In genomic region chr11:133265536-133265935, GRCh38 we compare ENCODE assay signal across 33 cellular contexts.
DNase-seq lines count a peak whose midpoint lies in the region; FAIRE-seq and TF ChIP-seq lines count a peak whose summit lies in the region.
"Had no signal": no experiment of that assay in that cellular context is flagged by ENCODE, and none has a peak within 500 bp of the region (broad histone marks: within the 10 kb centered on the region; RNA-seq: fewer than 3 reads in every experiment).

No MANE protein-coding gene starts in this region.

- 59 to 75% (median 67%) methylated on average over 10 of the region's 10 CpGs for WGBS in spleen, 5 donors

- no peak for TF ChIP-seq CTCF in spleen (IDR thresholded peaks at IDR 0.05 in 8 of 11, conservative IDR thresholded peaks at IDR 0.05 in 3 of 11)

- H3K27ac ChIP-seq in caudate nucleus (ENCODE audit: low read depth, low read length) (no peak overlapping the region), spleen (no peak overlapping the region)
- H3K27ac ChIP-seq: 22Rv1; A549; BLaER1; BLaER1 treated with 17β-estradiol and CSF1 and Interleukin-3, amounts not matched to agents 10 nM and 100 nM; C4-2B had no signal

- no peaks in the 10 kb centered on the region for H3K27me3 ChIP-seq in spleen (replicated peaks in 1 of 7)
- H3K27me3 ChIP-seq: BE2C; BLaER1; BLaER1 treated with 17β-estradiol and CSF1 and Interleukin-3, amounts not matched to agents 10 nM and 100 nM had no signal

- no peaks in the 10 kb centered on the region for H3K4me1 ChIP-seq in spleen
- H3K4me1 ChIP-seq: A549; BE2C; BLaER1; BLaER1 treated with 17β-estradiol and CSF1 and Interleukin-3, amounts not matched to agents 10 nM and 100 nM; Caco-2 had no signal

- FAIRE-seq in GM12892 (lab: Jason Lieb, UNC), result peak; percentile 5
- FAIRE-seq: A204.1, A549, D721Med had no signal

- no peaks in the 10 kb centered on the region for H3K9me3 ChIP-seq in spleen
- H3K9me3 ChIP-seq: A549, BE2C, BLaER1, Caco-2 had no signal

- TF ChIP-seq POLR2A in GM12892 (IDR thresholded peaks at IDR 0.05; ENCODE audit: low read depth, low read length) (no peak), spleen (IDR thresholded peaks at IDR 0.05) (no peak)

- DNase-seq in Ammon's horn (ENCODE audit: low spot score), result peak; percentile 23
- no peak for DNase-seq in GM12892 (ENCODE audit: insufficient read length)
- peak; percentile 23 for DNase-seq in retina
- no peak for DNase-seq in caudate nucleus (lab: John Stamatoyannopoulos, UW)
- DNase-seq in spleen, result no peak
- no peak for DNase-seq in NOMO-1 (lab: John Stamatoyannopoulos, UW; ENCODE audit: unreplicated experiment in 2 of 2)
- DNase-seq: 8988T; ACHN; AML-193; BE2C; C1 segment of cervical spinal cord; Caco-2; Calu3; CD4-positive, alpha-beta memory T cell; CD4-positive, alpha-beta T cell; CD4-positive, CD25-positive, alpha-beta regulatory T cell; CD8-positive, alpha-beta memory T cell; CD8-positive, alpha-beta T cell; COR-L47; DMS 273 treated with DMSO at 0.1 percent for 48 hours; DMS153; DMS53; DMS79; DMS79 treated with DMSO at 0.1 percent for 48 hours; DND-41; EL had no signal

- intact Hi-C loops in spleen (cut with DNase I; ENCODE audit: low total_unique reads), result no loop called here

- H3K4me3 ChIP-seq in spleen, result no peak overlapping the region
- H3K4me3 ChIP-seq: A549; BLaER1; BLaER1 treated with 17β-estradiol and CSF1 and Interleukin-3, amounts not matched to agents 10 nM and 100 nM had no signal

- H3K36me3 ChIP-seq in spleen, result no peaks in the 10 kb centered on the region
- H3K36me3 ChIP-seq: BE2C; BLaER1; BLaER1 treated with 17β-estradiol and CSF1 and Interleukin-3, amounts not matched to agents 10 nM and 100 nM had no signal

Comparison
In these comparisons a context has a peak if more than half of its experiments do, and no peak if none do; other contexts are left out.
1. DNase-seq: peak in Ammon's horn (single experiment) and retina (single experiment); none in GM12892 (single experiment), caudate nucleus (0 of 61), spleen (single experiment) and NOMO-1 (0 of 2).